Comparison of ENCODE assay signal across 8 cellular contexts in the genomic region with DNA sequence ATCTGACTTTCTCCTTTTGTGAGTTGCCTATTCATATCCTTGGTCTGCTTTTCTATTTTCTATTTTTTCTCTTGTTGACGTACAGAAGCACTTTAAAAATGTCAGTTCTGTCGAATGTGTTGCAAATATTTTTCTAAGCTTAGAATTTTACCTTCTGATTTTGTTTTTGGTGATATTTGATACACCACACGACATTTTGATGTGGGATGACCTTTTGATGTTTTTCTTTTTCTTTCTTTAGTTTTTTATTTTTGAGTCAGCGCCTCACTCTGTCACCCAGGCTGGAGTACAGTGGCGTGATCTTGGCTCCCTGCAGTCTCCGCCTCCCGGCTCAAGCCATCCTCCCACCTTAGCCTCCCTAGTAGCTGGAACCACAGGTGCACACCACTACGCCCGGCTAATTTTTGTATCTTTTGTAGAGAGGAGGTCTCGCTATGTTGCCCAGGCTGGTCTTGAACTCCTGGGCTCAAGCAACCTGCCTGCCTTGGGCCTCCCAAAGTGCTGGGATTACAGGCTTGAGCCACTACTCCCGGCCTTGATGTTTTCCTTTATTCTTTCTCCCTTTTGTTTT. TPM values are rescaled to one million over a fixed set of nuclear protein-coding genes. Genes with fewer than 3 reads are reported as not detected.
DNase-seq lines count a peak whose midpoint lies in the region; ATAC-seq, FAIRE-seq and TF ChIP-seq lines count a peak whose summit lies in the region.

No MANE protein-coding gene starts in this region.

- peak overlapping the region; percentile 48 for H3K4me3 ChIP-seq in HL-60 (replicated peaks; ENCODE audit: insufficient read depth, low read length)
- H3K4me3 ChIP-seq in right atrium auricular region, result peak overlapping the region; percentile 35 to 54

- H3K9me3 ChIP-seq in right atrium auricular region, result no peaks in the 10 kb centered on the region

- DNase-seq in HL-60 (ENCODE audit: low read depth in 1 of 2, low spot score in 1 of 2) (no peak), right atrium auricular region (ENCODE audit: low spot score) (peak; percentile 59), D721Med (ENCODE audit: insufficient read length, low spot score) (no peak), NCI-H2029 (lab: John Stamatoyannopoulos, UW) (no peak), hepatic stellate cell (ENCODE audit: low spot score) (no peak)
- DNase-seq in activated CD8-positive, alpha-beta memory T cell treated with anti-CD3 and anti-CD28 coated beads, Interleukin-2, amount 50 U/mL, for 48 hours, result peak; percentile 56
- no peak for DNase-seq in stimulated activated effector memory CD8-positive, alpha-beta T cell treated with anti-CD3 and anti-CD28 coated beads, Interleukin-12 subunit alpha, Interleukin-12 subunit beta, amount 100 ng/mL, for 72 hours (ENCODE audit: low spot score in 2 of 2)

- H3K4me1 Mint-ChIP-seq in stimulated activated effector memory CD8-positive, alpha-beta T cell treated with anti-CD3 and anti-CD28 coated beads, Interleukin-12 subunit alpha, Interleukin-12 subunit beta, amount 100 ng/mL, for 72 hours, result peaks cover 28% of the 10 kb centered on the region

- no peak for ATAC-seq in stimulated activated effector memory CD8-positive, alpha-beta T cell treated with anti-CD3 and anti-CD28 coated beads, Interleukin-12 subunit alpha, Interleukin-12 subunit beta, amount 100 ng/mL, for 72 hours
- ATAC-seq in HG03521 (IDR thresholded peaks at IDR 0.05; ENCODE audit: unreplicated experiment), result no peak

- peak overlapping the region; percentile 77 for H3K27ac Mint-ChIP-seq in stimulated activated effector memory CD8-positive, alpha-beta T cell treated with anti-CD3 and anti-CD28 coated beads, Interleukin-12 subunit alpha, Interleukin-12 subunit beta, amount 100 ng/mL, for 72 hours

- no peak for FAIRE-seq in D721Med (lab: Jason Lieb, UNC)

- no peak for TF ChIP-seq CTCF in HL-60 (IDR thresholded peaks at IDR 0.05; ENCODE audit: insufficient read depth, low read length)
- TF ChIP-seq CTCF in right atrium auricular region (IDR thresholded peaks at IDR 0.05), result no peak
- no peak for TF ChIP-seq CTCF in D721Med (IDR thresholded peaks at IDR 0.05; ENCODE audit: insufficient read depth, missing control alignments)

- no peaks in the 10 kb centered on the region for H3K36me3 ChIP-seq in right atrium auricular region

- peaks cover 21% of the 10 kb centered on the region for H3K36me3 Mint-ChIP-seq in stimulated activated effector memory CD8-positive, alpha-beta T cell treated with anti-CD3 and anti-CD28 coated beads, Interleukin-12 subunit alpha, Interleukin-12 subunit beta, amount 100 ng/mL, for 72 hours

- H3K27me3 ChIP-seq in HL-60 (ENCODE audit: insufficient read depth, poor library complexity, severe bottlenecking) (no peaks in the 10 kb centered on the region), right atrium auricular region (no peaks in the 10 kb centered on the region)

- H3K4me1 ChIP-seq in right atrium auricular region, result peaks cover 0 to 23% of the 10 kb centered on the region in 2 donors

- H3K4me3 Mint-ChIP-seq in stimulated activated effector memory CD8-positive, alpha-beta T cell treated with anti-CD3 and anti-CD28 coated beads, Interleukin-12 subunit alpha, Interleukin-12 subunit beta, amount 100 ng/mL, for 72 hours, result peak overlapping the region; percentile 72

- H3K27ac ChIP-seq in HL-60 (replicated peaks) (peak overlapping the region; percentile 72), right atrium auricular region (peak overlapping the region; percentile 93 to 96)

- no peaks in the 10 kb centered on the region for H3K9me3 Mint-ChIP-seq in stimulated activated effector memory CD8-positive, alpha-beta T cell treated with anti-CD3 and anti-CD28 coated beads, Interleukin-12 subunit alpha, Interleukin-12 subunit beta, amount 100 ng/mL, for 72 hours

RNA-seq across cellular contexts. Expression of a gene that starts 39.6 kb away (rescaled TPM):
- 10 to 100 TPM; 38.0 to 44.7 TPM for total RNA-seq in right atrium auricular region

Comparison
In these comparisons a context has a peak if more than half of its experiments do, and no peak if none do; other contexts are left out.
1. DNase-seq: peak in activated CD8-positive, alpha-beta memory T cell treated with anti-CD3 and anti-CD28 coated beads, Interleukin-2, amount 50 U/mL, for 48 hours (single experiment) and right atrium auricular region (single experiment); none in HL-60 (0 of 2), stimulated activated effector memory CD8-positive, alpha-beta T cell treated with anti-CD3 and anti-CD28 coated beads, Interleukin-12 subunit alpha, Interleukin-12 subunit beta, amount 100 ng/mL, for 72 hours (0 of 2), D721Med (single experiment), NCI-H2029 (single experiment) and hepatic stellate cell (single experiment).